In genomic region chr22:36922097-36922608, GRCh38 we compare ENCODE assay signal across 17 cellular contexts. TPM values are rescaled to one million over a fixed set of nuclear protein-coding genes. Genes with fewer than 3 reads are reported as not detected.
DNase-seq lines count a peak whose midpoint lies in the region; ATAC-seq and TF ChIP-seq lines count a peak whose summit lies in the region.
"Had no signal": no experiment of that assay in that cellular context is flagged by ENCODE, and none has a peak within 500 bp of the region (broad histone marks: within the 10 kb centered on the region; RNA-seq: fewer than 3 reads in every experiment).

No MANE protein-coding gene starts in this region.

- H3K79me2 ChIP-seq in OCI-LY3 (ENCODE audit: low read length), result peaks cover 87% of the 10 kb centered on the region

- H3K27ac ChIP-seq in OCI-LY3 (ENCODE audit: low read length) (peak overlapping the region; percentile 86), neuronal stem cell (replicated peaks; ENCODE audit: low read length) (no peak overlapping the region)

- no peak overlapping the region for H3K23ac ChIP-seq in neuronal stem cell (ENCODE audit: low read depth, low read length, poor library complexity)

- TF ChIP-seq CTCF in CD14-positive monocyte (IDR thresholded peaks at IDR 0.05), result no peak
- TF ChIP-seq CTCF in OCI-LY3 (IDR thresholded peaks at IDR 0.05; ENCODE audit: low read depth, low read length), result no peak

- peak overlapping the region; percentile 12 for H3K14ac ChIP-seq in neuronal stem cell (ENCODE audit: low read length)

- H3K9me3 Mint-ChIP-seq in CD14-positive monocyte, result peaks cover 0 to 7% (median 3%) of the 10 kb centered on the region in 7 donors
- H3K9me3 Mint-ChIP-seq: natural killer cell; T-helper 2 cell treated with Interferon-gamma antibody and Interleukin-4, amounts not matched to agents 5 μg/mL and 100 μg/mL, for 36 hours had no signal

- H2AFZ ChIP-seq in OCI-LY3 (ENCODE audit: low read depth, low read length) (no peak overlapping the region), neuronal stem cell (ENCODE audit: low read length) (peak overlapping the region; percentile 81)

- no peak overlapping the region for H4K91ac ChIP-seq in neuronal stem cell (ENCODE audit: low read depth, low read length, poor library complexity)

- H3K27me3 ChIP-seq in OCI-LY3 (ENCODE audit: low read depth, low read length) (no peaks in the 10 kb centered on the region), neuronal stem cell (ENCODE audit: control insufficient read depth in 3 of 3, insufficient read depth in 3 of 3, low read depth in 1 of 3, low read length in 3 of 3) (no peaks in the 10 kb centered on the region)

- H3K18ac ChIP-seq in neuronal stem cell (ENCODE audit: low read length), result peak overlapping the region; percentile 90

- ATAC-seq in HG02973 (IDR thresholded peaks at IDR 0.05; ENCODE audit: unreplicated experiment), result no peak

- WGBS in neuronal stem cell (ENCODE audit: extremely low coverage in 2 of 2, insufficient read length in 2 of 2, insufficient replicate concordance in 1 of 2), 2 donors, result no CpG with 5 or more reads among the region's 10 CpGs

- H3K4me1 ChIP-seq in OCI-LY3 (ENCODE audit: low read length) (peaks cover 54% of the 10 kb centered on the region), neuronal stem cell (ENCODE audit: control insufficient read depth in 2 of 2, insufficient read depth in 1 of 2, low read depth in 1 of 2, low read length in 2 of 2) (peaks cover 11 to 12% of the 10 kb centered on the region in 2 donors)
- H3K4me1 ChIP-seq: HAP-1 had no signal

- H3K4me1 Mint-ChIP-seq in CD14-positive monocyte, result peaks cover 55% of the 10 kb centered on the region
- H3K4me1 Mint-ChIP-seq: natural killer cell had no signal

- no peak overlapping the region for H2BK120ac ChIP-seq in neuronal stem cell (ENCODE audit: low read depth, low read length)

- H4K8ac ChIP-seq in neuronal stem cell (ENCODE audit: low read depth, low read length), result no peak overlapping the region

- intact Hi-C loops in CD14-positive monocyte (cut with micrococcal nuclease), result no loop called here

- H2BK12ac ChIP-seq in neuronal stem cell (ENCODE audit: low read length), result peak overlapping the region; percentile 24

- H3K4me2 ChIP-seq in OCI-LY3 (ENCODE audit: low read length) (peak overlapping the region; percentile 99), neuronal stem cell (ENCODE audit: insufficient read depth, low read length, poor library complexity, severe bottlenecking) (no peak overlapping the region)

- H3K4me3 ChIP-seq in OCI-LY3 (ENCODE audit: low read length) (peak overlapping the region; percentile 75), neuronal stem cell (ENCODE audit: low read length in 2 of 2) (no peak overlapping the region)
- H3K4me3 ChIP-seq: HAP-1, stomach had no signal

- peak overlapping the region; percentile 62 for H2BK5ac ChIP-seq in neuronal stem cell (ENCODE audit: low read length)

- H3K4me3 Mint-ChIP-seq in CD14-positive monocyte, result peak overlapping the region in 1 of 2 donors; percentile 82
- H3K4me3 Mint-ChIP-seq: activated naive CD8-positive, alpha-beta T cell; natural killer cell; T-helper 2 cell treated with Interferon-gamma antibody and Interleukin-4, amounts not matched to agents 5 μg/mL and 100 μg/mL, for 36 hours had no signal

- H3K9ac ChIP-seq in OCI-LY3 (ENCODE audit: low read length) (peak overlapping the region; percentile 78; the same call in 1 of the 2 replicates), neuronal stem cell (ENCODE audit: low read depth, low read length, poor library complexity) (peak overlapping the region; percentile 71)

- peaks cover 9% of the 10 kb centered on the region; the same call in 1 of the 2 replicates for H3K9me3 ChIP-seq in OCI-LY3 (ENCODE audit: insufficient read depth, low read length)
- peaks cover 0 to 4% of the 10 kb centered on the region in 2 donors for H3K9me3 ChIP-seq in neuronal stem cell (replicated peaks in 1 of 2; ENCODE audit: control insufficient read depth in 2 of 2, insufficient read depth in 1 of 2, low read depth in 1 of 2, low read length in 2 of 2)
- H3K9me3 ChIP-seq: HAP-1 had no signal

- H2AK5ac ChIP-seq in neuronal stem cell (ENCODE audit: low read depth, low read length), result peak overlapping the region; percentile 64

- peak overlapping the region; percentile 41 for H2BK15ac ChIP-seq in neuronal stem cell (ENCODE audit: low read length)

- H3K36me3 ChIP-seq in OCI-LY3 (replicated peaks; ENCODE audit: low read depth, low read length), result peaks cover 88% of the 10 kb centered on the region
- no peaks in the 10 kb centered on the region for H3K36me3 ChIP-seq in neuronal stem cell (replicated peaks in 1 of 2; ENCODE audit: control insufficient read depth in 2 of 2, insufficient read depth in 2 of 2, low read length in 2 of 2)
- H3K36me3 ChIP-seq: HAP-1 had no signal

- H3K79me1 ChIP-seq in neuronal stem cell (ENCODE audit: low read depth, low read length), result no peaks in the 10 kb centered on the region

- DNase-seq in CD14-positive monocyte (ENCODE audit: low spot score), result no peak
- DNase-seq in glomerular visceral epithelial cell (ENCODE audit: extremely low spot score), result peak; percentile 5
- no peak for DNase-seq in neuronal stem cell (ENCODE audit: low spot score)
- DNase-seq in NCI-H526 (lab: John Stamatoyannopoulos, UW), result no peak
- DNase-seq in COR-L47 (lab: John Stamatoyannopoulos, UW), result no peak
- no peak for DNase-seq in NCI-H1417 (lab: John Stamatoyannopoulos, UW)
- DNase-seq: activated CD4-positive, alpha-beta T cell treated with anti-CD3 and anti-CD28 coated beads for 48 hours; activated T-cell treated with anti-CD3 and anti-CD28 coated beads for 4 hours; natural killer cell; NCI-H1694 treated with DMSO at 0.1 percent for 48 hours; NCI-H524 had no signal

- no peaks in the 10 kb centered on the region for H3K27me3 Mint-ChIP-seq in CD14-positive monocyte (ENCODE audit: low read depth in 3 of 3)

- no peak overlapping the region for H3K4ac ChIP-seq in neuronal stem cell (ENCODE audit: low read length)

- H3K27ac Mint-ChIP-seq in CD14-positive monocyte, result peak overlapping the region in 6 of 7 donors; percentile 69 to 99 (median 99)
- H3K27ac Mint-ChIP-seq: activated naive CD8-positive, alpha-beta T cell; natural killer cell; T-helper 2 cell treated with Interferon-gamma antibody and Interleukin-4, amounts not matched to agents 5 μg/mL and 100 μg/mL, for 36 hours had no signal

- peaks cover 76 to 86% of the 10 kb centered on the region in 2 donors for H3K36me3 Mint-ChIP-seq in CD14-positive monocyte
- H3K36me3 Mint-ChIP-seq: activated naive CD8-positive, alpha-beta T cell; natural killer cell had no signal

- peaks cover 39% of the 10 kb centered on the region for H4K20me1 ChIP-seq in OCI-LY3 (ENCODE audit: insufficient read depth, low read length)

RNA-seq across cellular contexts. Expression of gene CSF2RB, which starts 8.7 kb away (rescaled TPM):
- polyA plus RNA-seq in CD14-positive monocyte, result 10 to 100 TPM; 29.9 to 52.7 TPM
- polyA plus RNA-seq in neuronal stem cell (2013, experiment 1 of 2), result 0.01 TPM
- 0.01 TPM for polyA plus RNA-seq in neuronal stem cell (2013, experiment 2 of 2)
